ENCODE assay signal across 16 cellular contexts in the genomic region with DNA sequence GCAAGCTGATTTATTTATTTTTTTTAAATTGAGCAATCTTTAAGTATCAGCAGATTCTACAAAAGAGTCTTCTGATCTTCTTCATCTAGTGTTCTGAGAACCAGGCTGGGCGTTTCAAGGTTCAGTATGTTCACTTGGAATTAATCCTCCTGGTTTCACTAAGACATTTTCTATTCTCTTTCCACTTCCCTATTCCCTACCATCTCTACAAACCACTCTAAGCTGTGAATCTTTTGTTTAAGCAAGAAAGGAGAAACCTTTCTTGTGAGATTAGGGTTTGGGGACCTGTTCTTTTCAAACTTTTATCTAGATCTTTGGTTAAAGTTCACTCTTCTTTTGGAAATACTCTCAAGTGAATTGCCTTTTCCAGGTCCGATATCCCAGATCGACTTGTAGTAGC.
"Had no signal": no experiment of that assay in that cellular context is flagged by ENCODE, and none has a peak within 500 bp of the region (broad histone marks: within the 10 kb centered on the region; RNA-seq: fewer than 3 reads in every experiment).

No MANE protein-coding gene starts in this region.

- H3K27me3 ChIP-seq: colonic mucosa, right lobe of liver had no signal

- H3K36me3 ChIP-seq: colonic mucosa, right lobe of liver had no signal

- H3K9me3 ChIP-seq: colonic mucosa, right lobe of liver had no signal

- H3K4me3 ChIP-seq: colonic mucosa, right lobe of liver, smooth muscle cell had no signal

- H3K27me3 Mint-ChIP-seq: activated B cell treated with CpG ODN at 0.5 μM for 24 hours; activated CD4-positive, alpha-beta T cell treated with anti-CD3 and anti-CD28 coated beads, Interleukin-2, amount 10 ng/mL, durations not matched to agents 24 days and 14 days; activated naive CD8-positive, alpha-beta T cell treated with anti-CD3 and anti-CD28 coated beads, Interleukin-2, amount 10 ng/mL, durations not matched to agents 7 days and 5 days had no signal

- H3K4me3 Mint-ChIP-seq: activated B cell treated with CpG ODN at 0.5 μM for 24 hours; activated CD4-positive, alpha-beta T cell treated with anti-CD3 and anti-CD28 coated beads, Interleukin-2, amount 10 ng/mL, durations not matched to agents 24 days and 14 days; activated naive CD8-positive, alpha-beta T cell treated with anti-CD3 and anti-CD28 coated beads, Interleukin-2, amount 10 ng/mL, durations not matched to agents 7 days and 5 days; brain; neural crest cell had no signal

- H3K4me2 ChIP-seq: smooth muscle cell had no signal

- DNase-seq: activated B cell treated with CpG ODN at 0.5 μM for 24 hours; activated CD4-positive, alpha-beta T cell treated with anti-CD3 and anti-CD28 coated beads, Interleukin-2, amount 10 ng/mL, durations not matched to agents 24 days and 14 days; activated naive CD4-positive, alpha-beta T cell; activated naive CD8-positive, alpha-beta T cell treated with anti-CD3 and anti-CD28 coated beads, Interleukin-2, amount 10 ng/mL, durations not matched to agents 7 days and 5 days; central memory CD4-positive, alpha-beta T cell; colonic mucosa; hypothalamus; right lobe of liver; stimulated activated CD4-positive, alpha-beta T cell treated with anti-CD3 and anti-CD28 coated beads, Interleukin-4, amount 100 ng/mL, for 4 hours; stimulated activated CD8-positive, alpha-beta memory T cell treated with anti-CD3 and anti-CD28 coated beads, Interleukin-4, amount 100 ng/mL, for 48 hours; stimulated activated naive CD8-positive, alpha-beta T cell treated with anti-CD3 and anti-CD28 coated beads, Interleukin-15, Interleukin-2, amounts not matched to agents 100 U/mL and 50 U/mL, for 24 hours; T-helper 1 cell had no signal

- H3K4me1 ChIP-seq: colonic mucosa, right lobe of liver had no signal

- ATAC-seq: right lobe of liver; stimulated activated naive CD8-positive, alpha-beta T cell treated with anti-CD3 and anti-CD28 coated beads, Interleukin-15, Interleukin-2, amounts not matched to agents 100 U/mL and 50 U/mL, for 24 hours had no signal

- H3K27ac Mint-ChIP-seq: activated B cell treated with CpG ODN at 0.5 μM for 24 hours; activated CD4-positive, alpha-beta T cell treated with anti-CD3 and anti-CD28 coated beads, Interleukin-2, amount 10 ng/mL, durations not matched to agents 24 days and 14 days; activated naive CD8-positive, alpha-beta T cell treated with anti-CD3 and anti-CD28 coated beads, Interleukin-2, amount 10 ng/mL, durations not matched to agents 7 days and 5 days; brain had no signal

- FAIRE-seq: endothelial cell of umbilical vein had no signal

- H3K27ac ChIP-seq: colonic mucosa, right lobe of liver had no signal
